21 cellular contexts compared by ENCODE assay signal in the genomic region with DNA sequence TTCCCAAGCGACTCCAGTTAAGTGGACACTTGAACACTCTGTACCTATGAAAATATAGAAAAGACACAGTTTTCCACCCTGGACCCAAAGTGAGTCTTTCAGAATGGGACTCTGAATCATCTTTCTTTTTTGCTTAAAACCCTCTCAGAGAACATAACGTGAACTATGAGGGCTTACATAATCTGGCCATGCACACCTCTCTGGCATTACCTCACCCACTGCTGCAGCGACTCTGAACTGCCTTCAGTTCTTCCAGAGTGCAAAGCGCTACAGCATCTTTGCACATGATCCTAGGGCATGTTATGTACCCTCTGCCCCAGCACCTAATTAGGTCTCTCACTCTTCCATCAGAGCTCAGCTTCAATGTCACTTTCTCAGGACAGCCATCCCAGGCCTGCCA.
"Had no signal": no experiment of that assay in that cellular context is flagged by ENCODE, and none has a peak within 500 bp of the region (broad histone marks: within the 10 kb centered on the region; RNA-seq: fewer than 3 reads in every experiment).

No MANE protein-coding gene starts in this region.

- H3K9me3 ChIP-seq: neutrophil, right lobe of liver, thoracic aorta, transverse colon, vagina had no signal

- H3K27ac ChIP-seq: coronary artery, neutrophil, parathyroid adenoma, right lobe of liver, thoracic aorta, transverse colon, vagina had no signal

- H3K36me3 Mint-ChIP-seq: memory B cell, natural killer cell had no signal

- H3K4me3 ChIP-seq: coronary artery, lung, right lobe of liver, thoracic aorta, transverse colon, vagina had no signal

- H3K27me3 Mint-ChIP-seq: progenitor cell of endocrine pancreas had no signal

- DNase-seq: dermis blood vessel endothelial cell; effector CD4-positive, alpha-beta T cell; kidney; natural killer cell; right lobe of liver; small intestine; stimulated activated CD4-positive, alpha-beta T cell treated with anti-CD3 and anti-CD28 coated beads, Interleukin-15, amount 100 ng/mL, for 24 hours; stimulated activated CD4-positive, alpha-beta T cell treated with anti-CD3 and anti-CD28 coated beads, Interleukin-4, amount 100 ng/mL, for 1 hour; stimulated activated CD8-positive, alpha-beta memory T cell treated with anti-CD3 and anti-CD28 coated beads, Interleukin-4, amount 100 ng/mL, for 48 hours; stimulated activated naive CD4-positive, alpha-beta T cell; stimulated activated naive CD8-positive, alpha-beta T cell treated with anti-CD3 and anti-CD28 coated beads, Interleukin-15, amount 100 ng/mL, for 72 hours; transverse colon had no signal

- H3K4me1 Mint-ChIP-seq: memory B cell; natural killer cell; stimulated activated naive CD8-positive, alpha-beta T cell treated with anti-CD3 and anti-CD28 coated beads, Interleukin-15, amount 100 ng/mL, for 72 hours had no signal

- ATAC-seq: left lobe of liver; natural killer cell; right lobe of liver; stimulated activated naive CD8-positive, alpha-beta T cell treated with anti-CD3 and anti-CD28 coated beads, Interleukin-15, amount 100 ng/mL, for 72 hours had no signal

- H3K36me3 ChIP-seq: neutrophil, right lobe of liver, thoracic aorta, transverse colon, vagina had no signal

- H3K27me3 ChIP-seq: neutrophil, right lobe of liver, transverse colon, vagina had no signal

- H3K4me1 ChIP-seq: parathyroid adenoma, right lobe of liver, transverse colon, vagina had no signal

- H3K27ac Mint-ChIP-seq: memory B cell; natural killer cell; progenitor cell of endocrine pancreas; stimulated activated naive CD8-positive, alpha-beta T cell treated with anti-CD3 and anti-CD28 coated beads, Interleukin-15, amount 100 ng/mL, for 72 hours had no signal

- H3K4me3 Mint-ChIP-seq: memory B cell; natural killer cell; stimulated activated naive CD8-positive, alpha-beta T cell treated with anti-CD3 and anti-CD28 coated beads, Interleukin-15, amount 100 ng/mL, for 72 hours had no signal

- H3K9me3 Mint-ChIP-seq: memory B cell; natural killer cell; stimulated activated naive CD8-positive, alpha-beta T cell treated with anti-CD3 and anti-CD28 coated beads, Interleukin-15, amount 100 ng/mL, for 72 hours had no signal
